ENCODE assay signal across 8 cellular contexts in genomic region chr1:101474039-101474665, GRCh38.
DNase-seq lines count a peak whose midpoint lies in the region; ATAC-seq and TF ChIP-seq lines count a peak whose summit lies in the region.

No MANE protein-coding gene starts in this region.

- no peaks in the 10 kb centered on the region for H3K36me3 ChIP-seq in uterus

- no peaks in the 10 kb centered on the region for H3K9me3 ChIP-seq in uterus

- no peak overlapping the region for H3K27ac ChIP-seq in C4-2B
- H3K27ac ChIP-seq in uterus, result no peak overlapping the region

- TF ChIP-seq CTCF in C4-2B (conservative IDR thresholded peaks at IDR 0.05) (peak; percentile 77), GM20000 (IDR thresholded peaks at IDR 0.05; ENCODE audit: extremely low read depth, missing control alignments) (no peak), fibroblast of pulmonary artery (IDR thresholded peaks at IDR 0.05; ENCODE audit: low read length, missing control alignments) (peak; percentile 26), uterus (IDR thresholded peaks at IDR 0.05) (no peak)

- DNase-seq in GM20000 (ENCODE audit: low spot score) (peak; percentile 7), NCI-H526 treated with DMSO at 0.1 percent for 48 hours (lab: John Stamatoyannopoulos, UW) (peak; percentile 29), fibroblast of pulmonary artery (ENCODE audit: low read depth) (no peak), NK-92 (lab: John Stamatoyannopoulos, UW; ENCODE audit: unreplicated experiment) (no peak), uterus (no peak)

- TF ChIP-seq POLR2A in uterus (IDR thresholded peaks at IDR 0.05), result no peak

- H3K4me3 ChIP-seq in fibroblast of pulmonary artery (replicated peaks; ENCODE audit: low read depth, low read length) (no peak overlapping the region), uterus (no peak overlapping the region)

- intact Hi-C loops in uterus (cut with DNase I; ENCODE audit: low total_unique reads), result no loop called here

- no peaks in the 10 kb centered on the region for H3K4me1 ChIP-seq in uterus

- no peaks in the 10 kb centered on the region for H3K27me3 ChIP-seq in uterus

- no peak for ATAC-seq in GM19035 (IDR thresholded peaks at IDR 0.05; ENCODE audit: unreplicated experiment)
- ATAC-seq in GM19467 (IDR thresholded peaks at IDR 0.05; ENCODE audit: unreplicated experiment), result no peak

Comparison
In these comparisons a context has a peak if more than half of its experiments do, and no peak if none do; other contexts are left out.
1. CTCF ChIP-seq: peak in C4-2B (single experiment) and fibroblast of pulmonary artery (single experiment); none in GM20000 (single experiment) and uterus (0 of 4).
2. DNase-seq: peak in GM20000 (single experiment) and NCI-H526 treated with DMSO at 0.1 percent for 48 hours (single experiment); none in fibroblast of pulmonary artery (single experiment), NK-92 (single experiment) and uterus (0 of 2).